ENCODE assay signal across 11 cellular contexts in the genomic region with DNA sequence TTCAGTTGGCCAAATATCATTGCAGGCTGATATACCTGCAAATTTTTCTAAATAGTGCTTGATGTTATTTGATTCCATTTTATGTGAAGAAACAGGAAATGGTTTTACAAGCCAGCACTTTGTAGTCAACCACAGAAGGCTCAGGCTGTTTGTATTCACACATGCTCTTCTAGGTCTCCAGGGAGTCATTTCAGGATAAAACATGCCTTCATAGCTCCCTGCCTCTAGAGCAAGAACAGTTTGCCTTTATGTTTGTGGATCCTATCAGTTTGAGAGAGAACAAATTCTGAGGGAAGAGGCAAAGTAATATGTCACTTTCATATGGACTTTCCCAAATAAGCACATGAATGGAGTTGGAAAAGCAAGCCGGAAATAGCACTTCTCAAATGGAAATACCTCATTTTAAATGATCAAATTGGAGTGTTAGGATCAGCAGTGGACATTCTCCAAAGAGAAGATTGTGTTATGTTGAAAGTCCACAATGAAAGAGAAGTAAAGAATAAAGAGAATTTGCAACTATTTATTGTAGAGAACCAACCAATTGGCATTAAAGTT.
DNase-seq lines count a peak whose midpoint lies in the region; ATAC-seq, FAIRE-seq and TF ChIP-seq lines count a peak whose summit lies in the region.
"Had no signal": no experiment of that assay in that cellular context is flagged by ENCODE, and none has a peak within 500 bp of the region (broad histone marks: within the 10 kb centered on the region; RNA-seq: fewer than 3 reads in every experiment).

No MANE protein-coding gene starts in this region.

- no peak overlapping the region for H3K4me3 ChIP-seq in OCI-LY7 (ENCODE audit: low read depth, low read length, poor library complexity, severe bottlenecking)
- H3K4me3 ChIP-seq in MG63: no peak overlapping the region
- H3K4me3 ChIP-seq: gastrocnemius medialis, mucosa of descending colon had no signal

- intact Hi-C loops in OCI-LY7 (cut with micrococcal nuclease; ENCODE audit: unreplicated experiment): loop anchor here (5.0 kb wide), 1 partner anchor 1278 kb away; no protein-coding TSS in a partner anchor

- H2AFZ ChIP-seq in OCI-LY7 (ENCODE audit: low read length): no peak overlapping the region

- POLR2A ChIA-PET in OCI-LY7 (lab: Charles Lee): interaction anchor here (0.9 kb wide), 1 partner anchor 1727 kb away, joined by 3 read pairs; no protein-coding TSS in a partner anchor

- H3K4me1 ChIP-seq in OCI-LY7 (ENCODE audit: insufficient read depth, low read length, poor library complexity, severe bottlenecking): no peaks in the 10 kb centered on the region
- H3K4me1 ChIP-seq: gastrocnemius medialis had no signal

- H3K9me2 ChIP-seq in OCI-LY7 (ENCODE audit: insufficient read depth, low read length): no peaks in the 10 kb centered on the region

- no peak for TF ChIP-seq CTCF in OCI-LY7 (conservative IDR thresholded peaks at IDR 0.05; ENCODE audit: low read length)

- H3K9me3 ChIP-seq in OCI-LY7 (ENCODE audit: low read length) (no peaks in the 10 kb centered on the region), MG63 (no peaks in the 10 kb centered on the region)
- H3K9me3 ChIP-seq: gastrocnemius medialis, mucosa of descending colon had no signal

- CTCF ChIA-PET in OCI-LY7 (lab: Charles Lee; ENCODE audit: unreplicated experiment): no interaction called here

- peak; percentile 75 for FAIRE-seq in GM18507 (lab: Jason Lieb, UNC)

- DNase-seq in GM18507 (ENCODE audit: extremely low spot score, insufficient read length, low read depth) (no peak), NCI-H2171 treated with DMSO at 0.1 percent for 48 hours (lab: John Stamatoyannopoulos, UW) (peak; percentile 58), iPS DF 19.7 (ENCODE audit: low read depth, low spot score) (peak; percentile 28), OCI-LY7 (ENCODE audit: low spot score) (no peak), T1000 (lab: John Stamatoyannopoulos, UW) (no peak), MG63 (no peak)
- DNase-seq: activated CD4-positive, alpha-beta T cell treated with anti-CD3 and anti-CD28 coated beads, Interleukin-2, amount 50 U/mL, for 1 hour; gastrocnemius medialis; mucosa of descending colon had no signal

- no peaks in the 10 kb centered on the region for H3K79me2 ChIP-seq in OCI-LY7 (ENCODE audit: insufficient read depth, low read depth, low read length)

- peak; percentile 36 for ATAC-seq in HG02852 (IDR thresholded peaks at IDR 0.05; ENCODE audit: unreplicated experiment)
- no peak for ATAC-seq in HG03520 (IDR thresholded peaks at IDR 0.05; ENCODE audit: unreplicated experiment)
- ATAC-seq: gastrocnemius medialis, mucosa of descending colon had no signal

- H3K27ac ChIP-seq in OCI-LY7 (ENCODE audit: low read depth, low read length, poor library complexity, severe bottlenecking): no peak overlapping the region
- H3K27ac ChIP-seq: gastrocnemius medialis had no signal

- H3K27me3 ChIP-seq in MG63: no peaks in the 10 kb centered on the region
- H3K27me3 ChIP-seq: gastrocnemius medialis had no signal

- no TSS peak for BruUV-seq in OCI-LY7 (replicated peaks; lab: Mats Ljungman, UMichigan)

- H3K4me2 ChIP-seq in OCI-LY7 (ENCODE audit: low read length): no peak overlapping the region

- H3K36me3 ChIP-seq in OCI-LY7 (ENCODE audit: insufficient read depth, low read length) (no peaks in the 10 kb centered on the region), MG63 (no peaks in the 10 kb centered on the region)
- H3K36me3 ChIP-seq: gastrocnemius medialis had no signal

- no peaks in the 10 kb centered on the region for H4K20me1 ChIP-seq in OCI-LY7 (ENCODE audit: insufficient read depth, low read length)

Comparison
In these comparisons a context has a peak if more than half of its experiments do, and no peak if none do; other contexts are left out.
1. DNase-seq: peak in NCI-H2171 treated with DMSO at 0.1 percent for 48 hours (single experiment) and iPS DF 19.7 (single experiment); none in GM18507 (single experiment), OCI-LY7 (single experiment), T1000 (single experiment) and MG63 (single experiment).